29 cellular contexts compared by ENCODE assay signal in the genomic region with DNA sequence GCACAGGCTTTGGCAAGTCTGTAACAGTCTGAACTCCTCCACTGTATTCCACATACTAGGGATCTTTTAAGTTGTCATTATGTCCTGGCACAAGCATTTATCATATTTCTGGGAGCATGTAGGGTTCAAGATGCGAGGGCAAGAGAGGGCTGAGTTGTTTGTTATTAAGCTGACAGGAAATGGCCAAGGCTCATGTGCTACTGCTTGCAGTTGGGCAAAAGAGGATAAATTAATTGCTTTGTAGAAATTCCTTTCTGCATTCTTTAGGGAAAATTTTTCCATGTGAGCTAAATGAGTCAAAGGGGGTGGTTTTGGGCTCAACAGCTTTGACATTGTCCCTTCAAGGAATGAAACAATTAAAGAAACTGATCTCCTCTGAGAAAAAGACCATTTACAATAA. TPM values are rescaled to one million over a fixed set of nuclear protein-coding genes. Genes with fewer than 3 reads are reported as not detected.
DNase-seq lines count a peak whose midpoint lies in the region; ATAC-seq and TF ChIP-seq lines count a peak whose summit lies in the region.
"Had no signal": no experiment of that assay in that cellular context is flagged by ENCODE, and none has a peak within 500 bp of the region (broad histone marks: within the 10 kb centered on the region; RNA-seq: fewer than 3 reads in every experiment).

No MANE protein-coding gene starts in this region.

- H3K27ac ChIP-seq in RWPE1: no peak overlapping the region
- no peak overlapping the region for H3K27ac ChIP-seq in CD8-positive, alpha-beta memory T cell (ENCODE audit: low read depth, low read length)
- H3K27ac ChIP-seq: gastrocnemius medialis, hepatocyte, psoas muscle, tibial nerve, WERI-Rb-1 had no signal

- H3K27ac Mint-ChIP-seq in CD14-positive monocyte: peak overlapping the region in 4 of 7 donors; percentile 61 to 88 (median 68)
- peak overlapping the region; percentile 29 for H3K27ac Mint-ChIP-seq in memory B cell
- H3K27ac Mint-ChIP-seq in CD8-positive, alpha-beta memory T cell: no peak overlapping the region

- H3K36me3 Mint-ChIP-seq in CD14-positive monocyte (peaks cover 24 to 36% of the 10 kb centered on the region in 2 donors), memory B cell (peaks cover 11% of the 10 kb centered on the region)
- peaks cover 0 to 3% (median 0%) of the 10 kb centered on the region in 3 donors for H3K36me3 Mint-ChIP-seq in CD8-positive, alpha-beta memory T cell

- no peak overlapping the region for H3K4me3 ChIP-seq in CD8-positive, alpha-beta memory T cell (ENCODE audit: low read length)
- H3K4me3 ChIP-seq: gastrocnemius medialis, hepatocyte, psoas muscle, skin epidermis, tibial nerve had no signal

- H3K4me1 Mint-ChIP-seq in CD14-positive monocyte (peaks cover 52% of the 10 kb centered on the region), memory B cell (peaks cover 19% of the 10 kb centered on the region)
- peaks cover 13 to 23% (median 14%) of the 10 kb centered on the region in 3 donors for H3K4me1 Mint-ChIP-seq in CD8-positive, alpha-beta memory T cell

- no peak for ATAC-seq in memory B cell (ENCODE audit: low read depth)
- no peak for ATAC-seq in Right ventricle myocardium inferior
- ATAC-seq: effector memory CD8-positive, alpha-beta T cell; esophagus mucosa; gastrocnemius medialis; HepG2; left colon; PC-3; psoas muscle had no signal

- intact Hi-C loops in CD14-positive monocyte (cut with micrococcal nuclease): loop anchor here in 1 of 2 donors (5.0 kb wide), 1 partner anchor 38 kb away; the partner anchor contains the start of gene DOCK8
- intact Hi-C loops in Right ventricle myocardium inferior (cut with DNase I): no loop called here

- H3K27me3 ChIP-seq in CD8-positive, alpha-beta memory T cell (ENCODE audit: insufficient read depth, low read length, poor library complexity, severe bottlenecking): no peaks in the 10 kb centered on the region
- H3K27me3 ChIP-seq: gastrocnemius medialis, hepatocyte, tibial nerve had no signal

- H3K4me3 Mint-ChIP-seq in CD14-positive monocyte (no peak overlapping the region), memory B cell (no peak overlapping the region)
- H3K4me3 Mint-ChIP-seq in CD8-positive, alpha-beta memory T cell: no peak overlapping the region
- H3K4me3 Mint-ChIP-seq: activated CD4-positive, alpha-beta T cell treated with anti-CD3 and anti-CD28 coated beads, Interleukin-2, amount 10 ng/mL, durations not matched to agents 7 days and 5 days; effector memory CD8-positive, alpha-beta T cell had no signal

- DNase-seq in A172 (ENCODE audit: low spot score): peak; percentile 73
- no peak for DNase-seq in CD14-positive monocyte (ENCODE audit: low spot score)
- DNase-seq in M059J (ENCODE audit: low read depth): peak; percentile 87
- DNase-seq in memory B cell (ENCODE audit: low spot score in 2 of 2): no peak
- DNase-seq in RWPE1 (ENCODE audit: low spot score): no peak
- no peak for DNase-seq in Right ventricle myocardium inferior (ENCODE audit: missing footprints)
- DNase-seq in CD8-positive, alpha-beta memory T cell: no peak
- DNase-seq: activated CD4-positive, alpha-beta T cell treated with anti-CD3 and anti-CD28 coated beads, Interleukin-2, amount 10 ng/mL, durations not matched to agents 7 days and 5 days; activated CD8-positive, alpha-beta memory T cell treated with anti-CD3 and anti-CD28 coated beads, Interleukin-2, amount 50 U/mL, for 4 hours; activated naive CD4-positive, alpha-beta T cell treated with anti-CD3 and anti-CD28 coated beads, Interleukin-2, amount 50 U/mL, for 16 hours; effector memory CD8-positive, alpha-beta T cell; gastrocnemius medialis; left colon; mesendoderm; NCI-H1092 treated with DMSO at 0.1 percent for 48 hours; NCI-H187; NCI-H526; NK-92 treated with Interleukin-12 subunit alpha and Interleukin-12 subunit beta, amount 100 ng/mL, for 24 hours; PC-3; psoas muscle; Right ventricle myocardium superior; stimulated activated CD8-positive, alpha-beta memory T cell treated with anti-CD3 and anti-CD28 coated beads, Interleukin-4, amount 100 ng/mL, for 48 hours; WERI-Rb-1 had no signal

- H3K9me3 ChIP-seq in CD8-positive, alpha-beta memory T cell (ENCODE audit: low read length): no peaks in the 10 kb centered on the region
- H3K9me3 ChIP-seq: gastrocnemius medialis, psoas muscle, tibial nerve had no signal

- TF ChIP-seq CTCF in CD14-positive monocyte (IDR thresholded peaks at IDR 0.05): no peak
- no peak for TF ChIP-seq CTCF in RWPE1 (conservative IDR thresholded peaks at IDR 0.05; ENCODE audit: low read depth)

- peaks cover 0 to 2% (median 0%) of the 10 kb centered on the region in 3 donors for H3K27me3 Mint-ChIP-seq in CD14-positive monocyte (ENCODE audit: low read depth in 3 of 3)
- no peaks in the 10 kb centered on the region for H3K27me3 Mint-ChIP-seq in memory B cell
- no peaks in the 10 kb centered on the region for H3K27me3 Mint-ChIP-seq in CD8-positive, alpha-beta memory T cell

- H3K36me3 ChIP-seq in CD8-positive, alpha-beta memory T cell (ENCODE audit: insufficient read depth, low read length): no peaks in the 10 kb centered on the region
- H3K36me3 ChIP-seq: gastrocnemius medialis, tibial nerve, WERI-Rb-1 had no signal

- POLR2A ChIA-PET in RWPE1 (lab: Yijun Ruan, JAX; ENCODE audit: low non-redundant PET): no interaction called here
- POLR2A ChIA-PET in CD8-positive, alpha-beta memory T cell (lab: Charles Lee): no interaction called here

- H3K4me1 ChIP-seq in CD8-positive, alpha-beta memory T cell (ENCODE audit: insufficient read depth, low read length): peaks cover 6% of the 10 kb centered on the region
- H3K4me1 ChIP-seq: gastrocnemius medialis, psoas muscle, tibial nerve had no signal

- CTCF ChIA-PET in RWPE1 (lab: Yijun Ruan, JAX): no interaction called here
- CTCF ChIA-PET in CD8-positive, alpha-beta memory T cell (lab: Charles Lee): no interaction called here

- no peaks in the 10 kb centered on the region for H3K9me3 Mint-ChIP-seq in CD14-positive monocyte
- no peaks in the 10 kb centered on the region for H3K9me3 Mint-ChIP-seq in memory B cell
- no peaks in the 10 kb centered on the region for H3K9me3 Mint-ChIP-seq in CD8-positive, alpha-beta memory T cell
- H3K9me3 Mint-ChIP-seq: effector memory CD8-positive, alpha-beta T cell had no signal

RNA-seq across cellular contexts. Expression of gene DOCK8, which starts 35.4 kb away (rescaled TPM):
- not detected in 2 replicates for total RNA-seq in A172 (2014; rRNA removed; shearing (Covaris generic))
- 10 to 100 TPM; 46.8 to 95.4 TPM for polyA plus RNA-seq in CD14-positive monocyte
- total RNA-seq in M059J (2014; rRNA removed; shearing (Covaris generic)): 0.49 and 1.4 TPM in 2 replicates
- total RNA-seq in Right ventricle myocardium inferior: 6.1 TPM
- total RNA-seq in CD8-positive, alpha-beta memory T cell: 100 to 1,000 TPM; 136 to 141 TPM
- polyA plus RNA-seq in CD8-positive, alpha-beta memory T cell: 71.6 TPM
- polyA plus RNA-seq: AG04450 had no signal

Comparison
In these comparisons a context has a peak if more than half of its experiments do, and no peak if none do; other contexts are left out.
1. DNase-seq: peak in A172 (single experiment) and M059J (single experiment); none in CD14-positive monocyte (single experiment), memory B cell (0 of 2), RWPE1 (single experiment), Right ventricle myocardium inferior (single experiment) and CD8-positive, alpha-beta memory T cell (0 of 5).
2. H3K27ac Mint-ChIP-seq: peak in CD14-positive monocyte (4 of 7) and memory B cell (single experiment); none in CD8-positive, alpha-beta memory T cell (0 of 8).
3. RNA of gene DOCK8, which starts 35.4 kb away (total RNA-seq): 136 to 141 TPM in CD8-positive, alpha-beta memory T cell; 6.1 TPM in Right ventricle myocardium inferior (single experiment), 0.49 to 1.4 TPM in M059J and not detected in A172; every median in the first group is over 10 times any median in the second.